10 cellular contexts compared by ENCODE assay signal in the genomic region with DNA sequence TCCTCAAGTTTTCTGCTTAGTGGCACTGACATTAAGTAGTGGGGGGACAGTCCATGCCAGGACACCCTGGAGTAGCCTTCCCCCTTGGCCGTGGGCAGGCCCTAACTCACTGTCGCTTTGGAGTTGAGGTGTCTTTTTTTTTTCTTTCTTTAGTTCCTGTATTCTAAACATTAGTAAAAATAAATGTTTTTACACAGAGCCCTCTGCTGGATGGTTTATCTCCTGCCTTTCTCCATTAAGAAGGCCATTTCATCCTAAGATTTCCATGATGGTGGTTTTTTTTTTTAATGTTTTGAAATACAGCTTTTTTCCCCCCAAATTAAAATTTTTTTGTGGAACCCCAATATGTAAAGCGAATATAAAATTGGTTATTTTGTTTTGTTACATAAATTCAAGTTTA. TPM values are rescaled to one million over a fixed set of nuclear protein-coding genes. Genes with fewer than 3 reads are reported as not detected.
DNase-seq lines count a peak whose midpoint lies in the region; ATAC-seq, FAIRE-seq and TF ChIP-seq lines count a peak whose summit lies in the region.
"Had no signal": no experiment of that assay in that cellular context is flagged by ENCODE, and none has a peak within 500 bp of the region (broad histone marks: within the 10 kb centered on the region; RNA-seq: fewer than 3 reads in every experiment).

No MANE protein-coding gene starts in this region.

- no peak overlapping the region for H3K27ac Mint-ChIP-seq in activated T-helper 17 cell treated with anti-CD3 and anti-CD28 coated beads, Interleukin-2, amount 50 U/mL, for 72 hours

- H3K27me3 Mint-ChIP-seq in activated T-helper 17 cell treated with anti-CD3 and anti-CD28 coated beads, Interleukin-2, amount 50 U/mL, for 72 hours = no peaks in the 10 kb centered on the region

- ATAC-seq in HG03469 (IDR thresholded peaks at IDR 0.05; ENCODE audit: unreplicated experiment) = no peak
- ATAC-seq in activated T-helper 17 cell treated with anti-CD3 and anti-CD28 coated beads, Interleukin-2, amount 50 U/mL, for 72 hours (replicated peaks) = no peak
- ATAC-seq: left lobe of liver had no signal

- FAIRE-seq in TTC549 (lab: Jason Lieb, UNC) (peak; percentile 85), frontal cortex (lab: Jason Lieb, UNC) (peak; percentile 52)

- H3K4me3 ChIP-seq in AG10803 (ENCODE audit: low read length) = no peak overlapping the region

- DNase-seq in AG10803 (ENCODE audit: low read depth) = no peak
- DNase-seq in frontal cortex (ENCODE audit: low spot score in 2 of 2) = no peak
- no peak for DNase-seq in HUDEP-2 (lab: John Stamatoyannopoulos, UW; ENCODE audit: unreplicated experiment in 76 of 76)
- no peak for DNase-seq in activated naive CD4-positive, alpha-beta T cell treated with anti-CD3 and anti-CD28 coated beads, Interleukin-2, amount 50 U/mL, for 16 hours
- DNase-seq: activated CD4-positive, CD25-positive, alpha-beta regulatory T cell had no signal

- no peak overlapping the region for H3K4me3 Mint-ChIP-seq in activated T-helper 17 cell treated with anti-CD3 and anti-CD28 coated beads, Interleukin-2, amount 50 U/mL, for 72 hours

- TF ChIP-seq CTCF in AG10803 (conservative IDR thresholded peaks at IDR 0.05; ENCODE audit: low read length) = peak; percentile 47
- TF ChIP-seq CTCF in GM12873 (IDR thresholded peaks at IDR 0.05; ENCODE audit: insufficient read depth, low read depth, low read length, missing control alignments) = peak; percentile 4

- H3K36me3 Mint-ChIP-seq in activated T-helper 17 cell treated with anti-CD3 and anti-CD28 coated beads, Interleukin-2, amount 50 U/mL, for 72 hours (ENCODE audit: low read depth) = peaks cover 55% of the 10 kb centered on the region

- H3K4me1 Mint-ChIP-seq in activated T-helper 17 cell treated with anti-CD3 and anti-CD28 coated beads, Interleukin-2, amount 50 U/mL, for 72 hours = peaks cover 8% of the 10 kb centered on the region

- no peaks in the 10 kb centered on the region for H3K9me3 Mint-ChIP-seq in activated T-helper 17 cell treated with anti-CD3 and anti-CD28 coated beads, Interleukin-2, amount 50 U/mL, for 72 hours

RNA-seq across cellular contexts. Expression of a gene that starts 1.8 kb away (rescaled TPM):
- total RNA-seq in frontal cortex = 5.3 TPM
- total RNA-seq in activated T-helper 17 cell treated with anti-CD3 and anti-CD28 coated beads, Interleukin-2, amount 50 U/mL, for 72 hours = 1 to 10 TPM in 1 of 2 donors, under 1 TPM in 1; 0.95 to 1.5 TPM

RNA-seq across cellular contexts. Expression of a gene that starts 19.1 kb away (rescaled TPM):
- total RNA-seq in frontal cortex = 17.5 TPM
- total RNA-seq in activated T-helper 17 cell treated with anti-CD3 and anti-CD28 coated beads, Interleukin-2, amount 50 U/mL, for 72 hours = 10 to 100 TPM; 66.0 to 89.5 TPM

RNA-seq across cellular contexts. Expression of a gene that starts 29.7 kb away (rescaled TPM):
- total RNA-seq in frontal cortex = 0.41 TPM
- total RNA-seq in activated T-helper 17 cell treated with anti-CD3 and anti-CD28 coated beads, Interleukin-2, amount 50 U/mL, for 72 hours = 10 to 100 TPM; 18.0 to 20.1 TPM

RNA-seq across cellular contexts. Expression of a gene that starts 33.7 kb away (rescaled TPM):
- total RNA-seq in frontal cortex = 8.2 TPM
- total RNA-seq in activated T-helper 17 cell treated with anti-CD3 and anti-CD28 coated beads, Interleukin-2, amount 50 U/mL, for 72 hours = 10 to 100 TPM; 49.6 to 52.1 TPM

RNA-seq across cellular contexts. Expression of a gene that starts 38.1 kb away (rescaled TPM):
- 6.1 TPM for total RNA-seq in frontal cortex
- total RNA-seq in activated T-helper 17 cell treated with anti-CD3 and anti-CD28 coated beads, Interleukin-2, amount 50 U/mL, for 72 hours = 1 to 10 TPM in 1 of 2 donors, under 1 TPM in 1; 0.73 to 2.0 TPM

Comparison
In these comparisons a context has a peak if more than half of its experiments do, and no peak if none do; other contexts are left out.
1. RNA of a gene that starts 29.7 kb away (total RNA-seq): 18.0 to 20.1 TPM in activated T-helper 17 cell treated with anti-CD3 and anti-CD28 coated beads, Interleukin-2, amount 50 U/mL, for 72 hours; 0.41 TPM in frontal cortex (single experiment); every median in the first group is over 10 times any median in the second.